ENCODE assay signal across 1 cellular context in genomic region chr2:187509667-187510417, GRCh38.
TF ChIP-seq lines count a peak whose summit lies in the region.

No MANE protein-coding gene starts in this region.

TF ChIP-seq in HepG2, 621 proteins besides CTCF, POLR2A, EP300 and RAD21 (continued from another document and continues in another):
- TF ChIP-seq TIGD3 (CRISPR knock-in tag; IDR thresholded peaks at IDR 0.05; ENCODE audit: borderline replicate concordance) (peak; percentile 78; the same call in 1 of the 2 replicates), NPAS2 (CRISPR knock-in tag; IDR thresholded peaks at IDR 0.05; ENCODE audit: borderline replicate concordance) (no peak), MED13 (CRISPR knock-in tag; IDR thresholded peaks at IDR 0.05) (peak; percentile 96), FIP1L1 (IDR thresholded peaks at IDR 0.05; ENCODE audit: borderline replicate concordance, insufficient read depth, low read depth, low read length) (no peak), ZNF331 (CRISPR knock-in tag; IDR thresholded peaks at IDR 0.05) (peak; percentile 93), ZBED4 (CRISPR knock-in tag; IDR thresholded peaks at IDR 0.05; ENCODE audit: borderline replicate concordance) (peak; percentile 2; the same call in 1 of the 2 replicates), HNF4A (CRISPR knock-in tag; IDR thresholded peaks at IDR 0.05) (peak; percentile 97), ZNF598 (CRISPR knock-in tag; IDR thresholded peaks at IDR 0.05; ENCODE audit: borderline replicate concordance) (no peak), PAXIP1 (CRISPR knock-in tag; conservative IDR thresholded peaks at IDR 0.05) (peak; percentile 96), POLR2G (IDR thresholded peaks at IDR 0.05; ENCODE audit: low read depth, low read length) (0 out of 2 replicates have a peak, but pooled peaks have one; percentile 32), ZNF253 (CRISPR knock-in tag; IDR thresholded peaks at IDR 0.05; ENCODE audit: borderline replicate concordance) (no peak), ZNF512 (CRISPR knock-in tag; IDR thresholded peaks at IDR 0.05) (no peak), MBNL3 (CRISPR knock-in tag; conservative IDR thresholded peaks at IDR 0.05) (no peak), ZNF816 (CRISPR knock-in tag; IDR thresholded peaks at IDR 0.05; ENCODE audit: borderline replicate concordance) (no peak; the same call in 1 of the 2 replicates), DNMT1 (CRISPR knock-in tag; IDR thresholded peaks at IDR 0.05) (no peak), ZNF782 (CRISPR knock-in tag; IDR thresholded peaks at IDR 0.05; ENCODE audit: borderline replicate concordance) (no peak), FOXO1 (CRISPR knock-in tag; IDR thresholded peaks at IDR 0.05) (peak; percentile 99), ZNF337 (CRISPR knock-in tag; IDR thresholded peaks at IDR 0.05; ENCODE audit: borderline replicate concordance, low read depth) (no peak; the same call in 1 of the 2 replicates), MTF1 (CRISPR knock-in tag; IDR thresholded peaks at IDR 0.05) (peak; percentile 38; the same call in 1 of the 2 replicates), ZNF451 (CRISPR knock-in tag; IDR thresholded peaks at IDR 0.05) (0 out of 2 replicates have a peak, but pooled peaks have one; percentile 24), ZNF574 (CRISPR knock-in tag; IDR thresholded peaks at IDR 0.05) (peak; percentile 51; the same call in 1 of the 2 replicates), ATF3 (CRISPR knock-in tag; IDR thresholded peaks at IDR 0.05) (peak; percentile 39; the same call in 1 of the 2 replicates), ZBTB3 (CRISPR knock-in tag; IDR thresholded peaks at IDR 0.05; ENCODE audit: borderline replicate concordance, low read depth) (no peak; the same call in 1 of the 2 replicates), KDM3A (CRISPR knock-in tag; IDR thresholded peaks at IDR 0.05; ENCODE audit: low read depth) (peak; percentile 44; the same call in 1 of the 2 replicates), U2AF2 (IDR thresholded peaks at IDR 0.05; ENCODE audit: low read depth, low read length) (no peak), CBFB (CRISPR knock-in tag; IDR thresholded peaks at IDR 0.05) (peak; percentile 94), IRX3 (CRISPR knock-in tag; IDR thresholded peaks at IDR 0.05; ENCODE audit: borderline replicate concordance, low read depth) (peak; percentile 80; the same call in 1 of the 2 replicates), UBTF (CRISPR knock-in tag; IDR thresholded peaks at IDR 0.05) (no peak), HNRNPH1 (optimal IDR thresholded peaks at IDR 0.05; ENCODE audit: low read depth, low read length) (no peak), GMEB1 (CRISPR knock-in tag; IDR thresholded peaks at IDR 0.05; ENCODE audit: borderline replicate concordance) (no peak), IRF9 (CRISPR knock-in tag; IDR thresholded peaks at IDR 0.05; ENCODE audit: borderline replicate concordance) (no peak), ZBTB8A (CRISPR knock-in tag; IDR thresholded peaks at IDR 0.05; ENCODE audit: borderline replicate concordance, low read depth) (no peak), SUZ12 (IDR thresholded peaks at IDR 0.05; ENCODE audit: low read depth, low read length) (no peak), ZNF605 (CRISPR knock-in tag; IDR thresholded peaks at IDR 0.05) (no peak), CREB1 (IDR thresholded peaks at IDR 0.05) (peak; percentile 17; the same call in 1 of the 2 replicates), CREB1 (CRISPR knock-in tag; IDR thresholded peaks at IDR 0.05) (peak; percentile 82), SMAD1 (CRISPR knock-in tag; IDR thresholded peaks at IDR 0.05; ENCODE audit: borderline replicate concordance, low read depth) (no peak), BORCS8-MEF2B (CRISPR knock-in tag; IDR thresholded peaks at IDR 0.05) (no peak), HCFC1 (IDR thresholded peaks at IDR 0.05; ENCODE audit: low read depth, low read length) (no peak), BCL3 (CRISPR knock-in tag; IDR thresholded peaks at IDR 0.05) (no peak)
